In genomic region chr20:43824699-43825402, GRCh38 we compare ENCODE assay signal across 9 cellular contexts.
DNase-seq lines count a peak whose midpoint lies in the region; ATAC-seq and TF ChIP-seq lines count a peak whose summit lies in the region.
"Had no signal": no experiment of that assay in that cellular context is flagged by ENCODE, and none has a peak within 500 bp of the region (broad histone marks: within the 10 kb centered on the region; RNA-seq: fewer than 3 reads in every experiment).

No MANE protein-coding gene starts in this region.

- H3K27me3 Mint-ChIP-seq in activated T-helper 2 cell treated with anti-CD3 and anti-CD28 coated beads, Interferon-gamma antibody, Interleukin-2, Interleukin-4, amounts not matched to agents 10 μg/mL and 5 μg/mL and 100 μg/mL, durations not matched to agents 14 hours and 24 hours and 36 hours (ENCODE audit: low read depth) = peaks cover 1% of the 10 kb centered on the region
- peaks cover 46% of the 10 kb centered on the region for H3K27me3 Mint-ChIP-seq in type B pancreatic cell

- H3K9me3 ChIP-seq in left lung = no peaks in the 10 kb centered on the region

- H3K4me3 Mint-ChIP-seq in activated T-helper 2 cell treated with anti-CD3 and anti-CD28 coated beads, Interferon-gamma antibody, Interleukin-2, Interleukin-4, amounts not matched to agents 10 μg/mL and 5 μg/mL and 100 μg/mL, durations not matched to agents 14 hours and 24 hours and 36 hours (ENCODE audit: low read depth) = no peak overlapping the region
- H3K4me3 Mint-ChIP-seq in type B pancreatic cell = no peak overlapping the region

- H3K36me3 Mint-ChIP-seq in activated T-helper 2 cell treated with anti-CD3 and anti-CD28 coated beads, Interferon-gamma antibody, Interleukin-2, Interleukin-4, amounts not matched to agents 10 μg/mL and 5 μg/mL and 100 μg/mL, durations not matched to agents 14 hours and 24 hours and 36 hours (ENCODE audit: low read depth) = no peaks in the 10 kb centered on the region
- no peaks in the 10 kb centered on the region for H3K36me3 Mint-ChIP-seq in type B pancreatic cell

- no peaks in the 10 kb centered on the region for H3K36me3 ChIP-seq in left lung

- DNase-seq in ELF-1 (ENCODE audit: low read depth, low spot score) (peak; percentile 66), left lung (no peak), NOMO-1 treated with dmso at 0.1 percent for 144 hours (lab: John Stamatoyannopoulos, UW; ENCODE audit: unreplicated experiment) (no peak), type B pancreatic cell (ENCODE audit: extremely low spot score, unreplicated experiment) (no peak)
- peak; percentile 6 for DNase-seq in activated T-helper 2 cell treated with anti-CD3 and anti-CD28 coated beads, Interferon-gamma antibody, Interleukin-2, Interleukin-4, amounts not matched to agents 10 μg/mL and 5 μg/mL and 100 μg/mL, durations not matched to agents 14 hours and 24 hours and 36 hours (ENCODE audit: low spot score)
- no peak for DNase-seq in activated CD4-positive, CD25-positive, alpha-beta regulatory T cell treated with anti-CD3 and anti-CD28 coated beads, Interleukin-2, amount 50 U/mL, for 72 hours
- no peak for DNase-seq in activated T-cell treated with anti-CD3 and anti-CD28 coated beads, Interleukin-2, amount 50 U/mL, for 1 hour
- DNase-seq: RPMI8226 had no signal

- H3K27ac Mint-ChIP-seq in activated T-helper 2 cell treated with anti-CD3 and anti-CD28 coated beads, Interferon-gamma antibody, Interleukin-2, Interleukin-4, amounts not matched to agents 10 μg/mL and 5 μg/mL and 100 μg/mL, durations not matched to agents 14 hours and 24 hours and 36 hours = no peak overlapping the region
- H3K27ac Mint-ChIP-seq in type B pancreatic cell = no peak overlapping the region

- H3K4me1 ChIP-seq in left lung = no peaks in the 10 kb centered on the region

- intact Hi-C loops in activated T-helper 2 cell treated with anti-CD3 and anti-CD28 coated beads, Interferon-gamma antibody, Interleukin-2, Interleukin-4, amounts not matched to agents 10 μg/mL and 5 μg/mL and 100 μg/mL, durations not matched to agents 14 hours and 24 hours and 36 hours (cut with micrococcal nuclease) = no loop called here
- intact Hi-C loops in left lung (cut with DNase I) = no loop called here

- H3K4me3 ChIP-seq in left lung = no peak overlapping the region

- peaks cover 0 to 19% of the 10 kb centered on the region in 2 donors for H3K27me3 ChIP-seq in left lung

- no peaks in the 10 kb centered on the region for H3K9me3 Mint-ChIP-seq in activated T-helper 2 cell treated with anti-CD3 and anti-CD28 coated beads, Interferon-gamma antibody, Interleukin-2, Interleukin-4, amounts not matched to agents 10 μg/mL and 5 μg/mL and 100 μg/mL, durations not matched to agents 14 hours and 24 hours and 36 hours
- H3K9me3 Mint-ChIP-seq in type B pancreatic cell = no peaks in the 10 kb centered on the region

- H3K4me1 Mint-ChIP-seq in activated T-helper 2 cell treated with anti-CD3 and anti-CD28 coated beads, Interferon-gamma antibody, Interleukin-2, Interleukin-4, amounts not matched to agents 10 μg/mL and 5 μg/mL and 100 μg/mL, durations not matched to agents 14 hours and 24 hours and 36 hours (ENCODE audit: low read depth) = peaks cover 17% of the 10 kb centered on the region
- no peaks in the 10 kb centered on the region for H3K4me1 Mint-ChIP-seq in type B pancreatic cell (ENCODE audit: unreplicated experiment)

- H3K27ac ChIP-seq in left lung = no peak overlapping the region

- ATAC-seq in HG02870 (IDR thresholded peaks at IDR 0.05; ENCODE audit: unreplicated experiment) = peak; percentile 60
- ATAC-seq in left lung = peak; percentile 30

- TF ChIP-seq CTCF in left lung (IDR thresholded peaks at IDR 0.05) = no peak
- TF ChIP-seq CTCF in type B pancreatic cell (conservative IDR thresholded peaks at IDR 0.05) = no peak

Comparison
In these comparisons a context has a peak if more than half of its experiments do, and no peak if none do; other contexts are left out.
1. DNase-seq: peak in ELF-1 (single experiment) and activated T-helper 2 cell treated with anti-CD3 and anti-CD28 coated beads, Interferon-gamma antibody, Interleukin-2, Interleukin-4, amounts not matched to agents 10 μg/mL and 5 μg/mL and 100 μg/mL, durations not matched to agents 14 hours and 24 hours and 36 hours (single experiment); none in left lung (0 of 2), NOMO-1 treated with dmso at 0.1 percent for 144 hours (single experiment), activated CD4-positive, CD25-positive, alpha-beta regulatory T cell treated with anti-CD3 and anti-CD28 coated beads, Interleukin-2, amount 50 U/mL, for 72 hours (single experiment), activated T-cell treated with anti-CD3 and anti-CD28 coated beads, Interleukin-2, amount 50 U/mL, for 1 hour (single experiment) and type B pancreatic cell (single experiment).